18 cellular contexts compared by ENCODE assay signal in genomic region chr1:93620841-93621210, GRCh38.
DNase-seq lines count a peak whose midpoint lies in the region; ATAC-seq and TF ChIP-seq lines count a peak whose summit lies in the region.
"Had no signal": no experiment of that assay in that cellular context is flagged by ENCODE, and none has a peak within 500 bp of the region (broad histone marks: within the 10 kb centered on the region; RNA-seq: fewer than 3 reads in every experiment).

No MANE protein-coding gene starts in this region.

- ATAC-seq in left ventricle myocardium superior (peak; percentile 6), left cardiac atrium (no peak), RWPE2 (ENCODE audit: low read depth) (peak; percentile 15; the same call in 2 of the 3 replicates), foreskin keratinocyte (peak; percentile 31), upper lobe of right lung (peak; percentile 8)
- ATAC-seq: activated CD8-positive, alpha-beta T cell treated with anti-CD3 and anti-CD28 coated beads for 36 hours had no signal

- TF ChIP-seq CTCF in RWPE2 (IDR thresholded peaks at IDR 0.05; ENCODE audit: poor library complexity, severe bottlenecking) = no peak
- TF ChIP-seq CTCF in foreskin keratinocyte (conservative IDR thresholded peaks at IDR 0.05) = no peak
- no peak for TF ChIP-seq CTCF in upper lobe of right lung (IDR thresholded peaks at IDR 0.05)

- peaks cover 95% of the 10 kb centered on the region for H3K4me1 ChIP-seq in RWPE2 (ENCODE audit: insufficient read depth, poor library complexity, severe bottlenecking)
- peaks cover 68% of the 10 kb centered on the region for H3K4me1 ChIP-seq in foreskin keratinocyte
- H3K4me1 ChIP-seq in upper lobe of right lung = peaks cover 24% of the 10 kb centered on the region
- no peaks in the 10 kb centered on the region for H3K4me1 ChIP-seq in effector memory CD4-positive, alpha-beta T cell (ENCODE audit: control insufficient read depth, insufficient read depth, low read length, poor library complexity, severe bottlenecking)

- H3K9me3 ChIP-seq in RWPE2 (ENCODE audit: severe bottlenecking) = no peaks in the 10 kb centered on the region
- H3K9me3 ChIP-seq in upper lobe of right lung = no peaks in the 10 kb centered on the region
- H3K9me3 ChIP-seq in effector memory CD4-positive, alpha-beta T cell (ENCODE audit: control insufficient read depth, low read length) = no peaks in the 10 kb centered on the region
- H3K9me3 ChIP-seq: adrenal gland, SJCRH30 had no signal

- H3K4me3 ChIP-seq in RWPE2 (ENCODE audit: severe bottlenecking) (no peak overlapping the region), upper lobe of right lung (no peak overlapping the region)
- no peak overlapping the region for H3K4me3 ChIP-seq in effector memory CD4-positive, alpha-beta T cell (ENCODE audit: insufficient read depth, low read depth, low read length, poor library complexity, severe bottlenecking)
- H3K4me3 ChIP-seq: adrenal gland, lung, SJCRH30 had no signal

- DNase-seq in left ventricle myocardium superior (no peak), left cardiac atrium (no peak), RWPE2 (ENCODE audit: low spot score) (peak; percentile 75), foreskin keratinocyte (peak in 1 of 2 donors; percentile 60), upper lobe of right lung (no peak), NAMALWA (ENCODE audit: low spot score) (no peak), mesenteric fat pad (ENCODE audit: low spot score) (no peak)
- no peak for DNase-seq in effector memory CD4-positive, alpha-beta T cell
- DNase-seq: activated CD8-positive, alpha-beta T cell treated with anti-CD3 and anti-CD28 coated beads for 36 hours; adrenal gland; cortex of kidney; DMS153; Karpas-422; NCI-H187; NCI-H82; SJCRH30; stimulated activated naive CD4-positive, alpha-beta T cell treated with Interleukin-2 at 50 U/mL for 16 hours had no signal

- intact Hi-C loops in left ventricle myocardium superior (cut with micrococcal nuclease) = loop anchor here (10.0 kb wide), 1 partner anchor 224 kb away; no protein-coding TSS in a partner anchor
- intact Hi-C loops in left cardiac atrium (cut with DNase I) = no loop called here
- intact Hi-C loops in upper lobe of right lung (cut with DNase I) = no loop called here

- H3K36me3 ChIP-seq in RWPE2 (ENCODE audit: low read depth) (peaks cover 33% of the 10 kb centered on the region), upper lobe of right lung (no peaks in the 10 kb centered on the region)
- no peaks in the 10 kb centered on the region for H3K36me3 ChIP-seq in effector memory CD4-positive, alpha-beta T cell (ENCODE audit: control insufficient read depth, insufficient read depth, low read length)
- H3K36me3 ChIP-seq: adrenal gland had no signal

- H3K27me3 ChIP-seq in RWPE2 (ENCODE audit: insufficient read depth, poor library complexity, severe bottlenecking) (no peaks in the 10 kb centered on the region), foreskin keratinocyte (no peaks in the 10 kb centered on the region), upper lobe of right lung (no peaks in the 10 kb centered on the region)
- H3K27me3 ChIP-seq in effector memory CD4-positive, alpha-beta T cell (replicated peaks; ENCODE audit: control insufficient read depth, insufficient read depth, low read length, poor library complexity, severe bottlenecking) = no peaks in the 10 kb centered on the region
- H3K27me3 ChIP-seq: adrenal gland, SJCRH30 had no signal

- H3K27ac ChIP-seq in RWPE2 (ENCODE audit: poor library complexity, severe bottlenecking) (peak overlapping the region; percentile 96), foreskin keratinocyte (no peak overlapping the region), upper lobe of right lung (no peak overlapping the region)
- no peak overlapping the region for H3K27ac ChIP-seq in effector memory CD4-positive, alpha-beta T cell (ENCODE audit: insufficient read depth, low read length, poor library complexity, severe bottlenecking)
- H3K27ac ChIP-seq: adrenal gland, SJCRH30 had no signal

Comparison
In these comparisons a context has a peak if more than half of its experiments do, and no peak if none do; other contexts are left out.
1. ATAC-seq: peak in left ventricle myocardium superior (single experiment), RWPE2 (single experiment), foreskin keratinocyte (single experiment) and upper lobe of right lung (single experiment); none in left cardiac atrium (0 of 2).